ENCODE assay signal across 1 cellular context in the genomic region with DNA sequence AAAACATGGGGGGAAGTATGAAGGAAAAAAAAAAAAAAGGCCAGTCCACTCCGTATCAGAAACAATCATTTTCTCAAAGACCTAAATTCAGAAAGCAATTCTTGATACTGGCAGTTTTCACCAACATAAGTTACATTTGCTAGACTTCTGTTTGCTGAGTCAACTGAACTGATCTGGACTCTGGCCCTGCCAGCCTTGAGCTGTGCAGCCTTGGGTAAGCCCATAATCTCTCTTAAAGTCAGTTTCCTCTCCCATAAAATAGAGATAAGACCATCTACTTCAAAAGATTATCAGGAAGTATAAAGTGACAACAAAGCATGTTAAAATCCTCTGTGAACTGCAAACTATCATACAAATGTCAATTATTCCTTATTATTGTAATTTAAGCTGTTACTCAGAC.
TF ChIP-seq lines count a peak whose summit lies in the region.

No MANE protein-coding gene starts in this region.

TF ChIP-seq in HepG2, 621 proteins besides CTCF, POLR2A, EP300 and RAD21 (continued from another document):
- TF ChIP-seq ZNF276 (CRISPR knock-in tag; IDR thresholded peaks at IDR 0.05; ENCODE audit: low read depth) (no peak), XRCC5 (optimal IDR thresholded peaks at IDR 0.05; ENCODE audit: low read length) (no peak), FOXK1 (CRISPR knock-in tag; IDR thresholded peaks at IDR 0.05; ENCODE audit: borderline replicate concordance, low read depth) (no peak), ZNF850 (CRISPR knock-in tag; conservative IDR thresholded peaks at IDR 0.05) (no peak), HDAC2 (CRISPR knock-in tag; IDR thresholded peaks at IDR 0.05) (0 out of 2 replicates have a peak, but pooled peaks have one; percentile 34), HDAC1 (CRISPR knock-in tag; IDR thresholded peaks at IDR 0.05) (no peak), ZBTB42 (CRISPR knock-in tag; IDR thresholded peaks at IDR 0.05) (no peak), ZNF691 (CRISPR knock-in tag; IDR thresholded peaks at IDR 0.05; ENCODE audit: borderline replicate concordance, low read depth) (no peak), ZNF260 (CRISPR knock-in tag; IDR thresholded peaks at IDR 0.05; ENCODE audit: borderline replicate concordance, low read depth) (no peak), FOXP4 (CRISPR knock-in tag; IDR thresholded peaks at IDR 0.05) (no peak), ZNF296 (CRISPR knock-in tag; conservative IDR thresholded peaks at IDR 0.05) (no peak), ZNF644 (CRISPR knock-in tag; IDR thresholded peaks at IDR 0.05; ENCODE audit: low read depth) (no peak), GTF3A (CRISPR knock-in tag; conservative IDR thresholded peaks at IDR 0.05) (no peak), ZNF367 (CRISPR knock-in tag; IDR thresholded peaks at IDR 0.05; ENCODE audit: borderline replicate concordance) (no peak), PRPF4 (IDR thresholded peaks at IDR 0.05; ENCODE audit: low read depth, low read length, poor library complexity, severe bottlenecking) (no peak), HNRNPK (IDR thresholded peaks at IDR 0.05; ENCODE audit: low read depth, low read length, poor library complexity, severe bottlenecking) (no peak)
- TF ChIP-seq, protein P1, sequence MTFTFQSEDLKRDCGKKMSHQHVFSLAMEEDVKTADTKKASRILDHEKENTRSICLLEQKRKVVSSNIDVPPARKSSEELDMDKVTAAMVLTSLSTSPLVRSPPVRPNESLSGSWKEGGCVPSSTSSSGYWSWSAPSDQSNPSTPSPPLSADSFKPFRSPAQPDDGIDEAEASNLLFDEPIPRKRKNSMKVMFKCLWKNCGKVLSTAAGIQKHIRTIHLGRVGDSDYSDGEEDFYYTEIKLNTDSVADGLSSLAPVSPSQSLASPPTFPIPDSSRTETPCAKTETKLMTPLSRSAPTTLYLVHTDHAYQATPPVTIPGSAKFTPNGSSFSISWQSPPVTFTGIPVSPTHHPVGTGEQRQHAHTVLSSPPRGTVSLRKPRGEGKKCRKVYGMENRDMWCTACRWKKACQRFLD (CRISPR knock-in tag; IDR thresholded peaks at IDR 0.05; ENCODE audit: borderline replicate concordance), result no peak
